Comparison of ENCODE assay signal across 13 cellular contexts in the genomic region with DNA sequence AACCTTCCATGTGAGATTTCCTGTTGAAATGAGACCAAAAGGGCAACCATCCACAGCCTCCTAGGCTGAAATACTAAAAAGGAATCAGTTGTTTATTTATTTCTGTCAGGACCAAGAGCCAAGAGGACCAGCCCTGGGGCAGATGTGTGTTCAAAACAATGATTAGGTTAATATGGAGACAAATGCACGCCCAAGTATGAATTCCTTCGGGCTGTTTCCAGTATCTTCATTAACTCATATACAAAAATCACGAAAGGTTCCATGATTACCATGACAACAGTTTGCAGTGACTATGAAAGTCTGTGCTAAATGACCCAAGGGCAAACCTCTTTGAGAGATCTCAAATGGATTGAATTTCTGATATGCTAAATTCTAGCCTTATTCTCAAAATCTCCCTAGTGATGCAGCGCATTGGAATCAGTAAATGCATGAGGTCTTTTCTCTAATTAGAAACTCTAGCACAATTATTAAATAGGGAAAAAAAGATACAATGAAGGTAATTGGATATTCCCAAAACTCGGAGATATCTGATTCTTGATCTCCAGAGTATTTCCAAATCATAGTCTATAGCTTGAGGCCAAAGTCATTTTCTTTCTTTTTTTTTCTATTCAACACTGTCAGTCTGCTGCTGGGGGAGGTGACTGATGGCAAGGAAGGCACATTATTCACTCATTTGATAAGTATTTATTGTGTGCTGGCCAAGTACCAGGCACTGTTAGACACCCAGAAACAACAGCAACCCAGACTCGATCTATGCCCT. TPM values are rescaled to one million over a fixed set of nuclear protein-coding genes. Genes with fewer than 3 reads are reported as not detected.
DNase-seq lines count a peak whose midpoint lies in the region; ATAC-seq and TF ChIP-seq lines count a peak whose summit lies in the region.
"Had no signal": no experiment of that assay in that cellular context is flagged by ENCODE, and none has a peak within 500 bp of the region (broad histone marks: within the 10 kb centered on the region; RNA-seq: fewer than 3 reads in every experiment).

No MANE protein-coding gene starts in this region.

- no peaks in the 10 kb centered on the region for H3K27me3 ChIP-seq in uterus

- no peaks in the 10 kb centered on the region for H3K4me1 ChIP-seq in uterus

- DNase-seq in AG08396 (ENCODE audit: low spot score): peak; percentile 15
- DNase-seq in H4 (ENCODE audit: low spot score): peak; percentile 4
- peak; percentile 91 for DNase-seq in amniotic stem cell (lab: John Stamatoyannopoulos, UW)
- peak; percentile 67 for DNase-seq in iris pigment epithelial cell (ENCODE audit: low read depth)
- no peak for DNase-seq in uterus
- no peak for DNase-seq in GM13977 (ENCODE audit: low spot score)
- DNase-seq in activated gamma-delta T cell treated with Interleukin-2 at 50 U/mL for 16 hours: no peak
- DNase-seq: activated CD4-positive, alpha-beta T cell treated with anti-CD3 and anti-CD28 coated beads for 1 hour; activated naive CD8-positive, alpha-beta T cell treated with anti-CD3 and anti-CD28 coated beads, Interleukin-2, amount 10 ng/mL, durations not matched to agents 7 days and 5 days; MV-4-11; nucleus accumbens had no signal

- TF ChIP-seq CTCF in uterus (IDR thresholded peaks at IDR 0.05) (no peak), GM13977 (IDR thresholded peaks at IDR 0.05; ENCODE audit: extremely low read depth, insufficient read depth, missing control alignments) (no peak)

- no peak overlapping the region for H3K4me3 ChIP-seq in uterus

- in situ Hi-C loops in GM13977 (cut with MboI; ENCODE audit: low pct_unique_long_range_greater_than_20kb, low sequenced_read_pairs, unreplicated experiment): no loop called here

- no peaks in the 10 kb centered on the region for H3K36me3 ChIP-seq in uterus

- intact Hi-C loops in uterus (cut with DNase I; ENCODE audit: low total_unique reads): no loop called here

- no peak for ATAC-seq in GM19397 (IDR thresholded peaks at IDR 0.05; ENCODE audit: unreplicated experiment)

- no peak for TF ChIP-seq POLR2A in uterus (IDR thresholded peaks at IDR 0.05)

- H3K27ac ChIP-seq in uterus: no peak overlapping the region

- no peaks in the 10 kb centered on the region for H3K9me3 ChIP-seq in uterus

RNA-seq across cellular contexts. Expression of a gene that starts 35.6 kb away (rescaled TPM):
- 2.4 and 3.6 TPM in 2 replicates for total RNA-seq in H4 (2014; rRNA removed; shearing (Covaris generic))
- total RNA-seq in uterus: 1 to 10 TPM in 3 of 4 donors, under 1 TPM in 1; 0.26 to 6.2 (median 2.8) TPM
- total RNA-seq: activated naive CD8-positive, alpha-beta T cell treated with anti-CD3 and anti-CD28 coated beads, Interleukin-2, amount 10 ng/mL, durations not matched to agents 7 days and 5 days; HT1080 had no signal

Comparison
In these comparisons a context has a peak if more than half of its experiments do, and no peak if none do; other contexts are left out.
1. DNase-seq: peak in AG08396 (single experiment), H4 (single experiment), amniotic stem cell (single experiment) and iris pigment epithelial cell (single experiment); none in uterus (0 of 2), GM13977 (single experiment) and activated gamma-delta T cell treated with Interleukin-2 at 50 U/mL for 16 hours (single experiment).